8 cellular contexts compared by ENCODE assay signal in genomic region chr2:39778233-39778632, GRCh38. TPM values are rescaled to one million over a fixed set of nuclear protein-coding genes. Genes with fewer than 3 reads are reported as not detected.
DNase-seq lines count a peak whose midpoint lies in the region; ATAC-seq and TF ChIP-seq lines count a peak whose summit lies in the region.

No MANE protein-coding gene starts in this region.

- H3K27ac ChIP-seq in dorsolateral prefrontal cortex: peak overlapping the region in 28 of 59 donors; percentile 51 to 94 (median 84)

- H3K36me3 ChIP-seq in GM06990 (ENCODE audit: control insufficient read depth, insufficient read depth, low read length): no peaks in the 10 kb centered on the region

- H3K4me3 ChIP-seq in GM06990 (replicated peaks; ENCODE audit: low read depth, low read length): peak overlapping the region; percentile 98
- H3K4me3 ChIP-seq in dorsolateral prefrontal cortex: peak overlapping the region; percentile 58 to 100 (median 94)

- H3K4me1 Mint-ChIP-seq in natural killer cell treated with Interleukin-12 subunit alpha and Interleukin-12 subunit beta and Interleukin-15 and Interleukin-18, amount 100 ng/mL, for 72 hours (ENCODE audit: low read depth in 2 of 2): peaks cover 38 to 44% of the 10 kb centered on the region in 2 donors

- TF ChIP-seq CTCF in GM06990 (IDR thresholded peaks at IDR 0.05; ENCODE audit: insufficient read depth, low read length, poor library complexity, severe bottlenecking): no peak
- TF ChIP-seq CTCF in dorsolateral prefrontal cortex (IDR thresholded peaks at IDR 0.05 in 54 of 56, conservative IDR thresholded peaks at IDR 0.05 in 2 of 56; ENCODE audit: low read depth in 1 of 56, partially characterized antibody in 56 of 56): no peak
- TF ChIP-seq CTCF in GM20000 (IDR thresholded peaks at IDR 0.05; ENCODE audit: extremely low read depth, missing control alignments): no peak

- intact Hi-C loops in dorsolateral prefrontal cortex (cut with DNase I): no loop called here

- peak overlapping the region; percentile 96 for H3K4me3 Mint-ChIP-seq in natural killer cell treated with Interleukin-12 subunit alpha and Interleukin-12 subunit beta and Interleukin-15 and Interleukin-18, amount 100 ng/mL, for 72 hours

- H3K27me3 ChIP-seq in GM06990 (replicated peaks; ENCODE audit: control insufficient read depth, insufficient read depth, low read length) (no peaks in the 10 kb centered on the region), dorsolateral prefrontal cortex (no peaks in the 10 kb centered on the region)

- H3K27ac Mint-ChIP-seq in natural killer cell treated with Interleukin-12 subunit alpha and Interleukin-12 subunit beta and Interleukin-15 and Interleukin-18, amount 100 ng/mL, for 72 hours: peak overlapping the region; percentile 81 to 99

- DNase-seq in GM06990 (ENCODE audit: extremely low read depth, insufficient read length) (no peak), Kasumi-1 (lab: John Stamatoyannopoulos, UW) (peak; percentile 10 to 18), dorsolateral prefrontal cortex (no peak), HUDEP-2 (lab: John Stamatoyannopoulos, UW; ENCODE audit: unreplicated experiment in 76 of 76) (no peak), GM20000 (ENCODE audit: low spot score) (no peak)
- DNase-seq in natural killer cell treated with Interleukin-12 subunit alpha and Interleukin-12 subunit beta and Interleukin-15 and Interleukin-18, amount 100 ng/mL, for 72 hours (ENCODE audit: low spot score): no peak
- no peak for DNase-seq in activated effector memory CD4-positive, alpha-beta T cell treated with anti-CD3 and anti-CD28 coated beads, Interleukin-2, amount 50 U/mL, for 16 hours

- peaks cover 5% of the 10 kb centered on the region for H3K36me3 Mint-ChIP-seq in natural killer cell treated with Interleukin-12 subunit alpha and Interleukin-12 subunit beta and Interleukin-15 and Interleukin-18, amount 100 ng/mL, for 72 hours

- no peaks in the 10 kb centered on the region for H3K27me3 Mint-ChIP-seq in natural killer cell treated with Interleukin-12 subunit alpha and Interleukin-12 subunit beta and Interleukin-15 and Interleukin-18, amount 100 ng/mL, for 72 hours

- ATAC-seq in natural killer cell treated with Interleukin-12 subunit alpha and Interleukin-12 subunit beta and Interleukin-15 and Interleukin-18, amount 100 ng/mL, for 72 hours: no peak
- ATAC-seq in HG03520 (IDR thresholded peaks at IDR 0.05; ENCODE audit: unreplicated experiment): no peak

- no peaks in the 10 kb centered on the region for H3K9me3 Mint-ChIP-seq in natural killer cell treated with Interleukin-12 subunit alpha and Interleukin-12 subunit beta and Interleukin-15 and Interleukin-18, amount 100 ng/mL, for 72 hours

RNA-seq across cellular contexts. Expression of gene THUMPD2, which starts 0.8 kb away (rescaled TPM):
- total RNA-seq in dorsolateral prefrontal cortex: 10 to 100 TPM in 118 of 120 experiments, 1 to 10 TPM in 2; 9.8 to 24.5 (median 14.2) TPM
- total RNA-seq in natural killer cell treated with Interleukin-12 subunit alpha and Interleukin-12 subunit beta and Interleukin-15 and Interleukin-18, amount 100 ng/mL, for 72 hours: 10 to 100 TPM in 1 of 2 donors, 1 to 10 TPM in 1; 9.9 to 26.1 TPM

Comparison
In these comparisons a context has a peak if more than half of its experiments do, and no peak if none do; other contexts are left out.
1. DNase-seq: peak in Kasumi-1 (2 of 2); none in GM06990 (single experiment), dorsolateral prefrontal cortex (0 of 10), natural killer cell treated with Interleukin-12 subunit alpha and Interleukin-12 subunit beta and Interleukin-15 and Interleukin-18, amount 100 ng/mL, for 72 hours (single experiment), HUDEP-2 (0 of 76), GM20000 (single experiment) and activated effector memory CD4-positive, alpha-beta T cell treated with anti-CD3 and anti-CD28 coated beads, Interleukin-2, amount 50 U/mL, for 16 hours (single experiment).